In genomic region chr12:3885179-3886094, GRCh38 we compare ENCODE assay signal across 8 cellular contexts. TPM values are rescaled to one million over a fixed set of nuclear protein-coding genes. Genes with fewer than 3 reads are reported as not detected.
DNase-seq lines count a peak whose midpoint lies in the region; ATAC-seq and FAIRE-seq lines count a peak whose summit lies in the region.

No MANE protein-coding gene starts in this region.

- H3K27me3 ChIP-seq in muscle layer of duodenum (ENCODE audit: low read depth, low read length), result no peaks in the 10 kb centered on the region

- no peak for ATAC-seq in HG03342 (IDR thresholded peaks at IDR 0.05; ENCODE audit: unreplicated experiment)

- DNase-seq in NCI-H2227 (lab: John Stamatoyannopoulos, UW; ENCODE audit: unreplicated experiment) (peak; percentile 41), NCI-H2227 treated with DMSO at 0.1 percent for 48 hours (lab: John Stamatoyannopoulos, UW) (no peak), T-helper 9 cell (peak; percentile 16), cerebellar nuclear complex (lab: John Stamatoyannopoulos, UW) (no peak)
- DNase-seq in Jurkat, Clone E6-1 (ENCODE audit: low read depth, low spot score), result peak; percentile 42

- H3K9me3 ChIP-seq in muscle layer of duodenum (ENCODE audit: control insufficient read depth in 1 of 2, low read length in 2 of 2), result no peaks in the 10 kb centered on the region

- FAIRE-seq in endometrium (lab: Jason Lieb, UNC), result peak; percentile 95

- H3K27ac ChIP-seq in muscle layer of duodenum (ENCODE audit: low read length), result peak overlapping the region; percentile 77

- no peaks in the 10 kb centered on the region for H3K36me3 ChIP-seq in muscle layer of duodenum (ENCODE audit: control insufficient read depth in 1 of 2, insufficient read depth in 2 of 2, low read length in 2 of 2)

- H3K4me3 ChIP-seq in Jurkat, Clone E6-1 (ENCODE audit: low read length), result no peak overlapping the region
- H3K4me3 ChIP-seq in muscle layer of duodenum (ENCODE audit: low read depth in 1 of 2, low read length in 2 of 2), result peak overlapping the region; percentile 53 to 65

- H3K4me1 ChIP-seq in muscle layer of duodenum (ENCODE audit: control insufficient read depth in 1 of 2, insufficient read depth in 2 of 2, low read length in 2 of 2), result no peaks in the 10 kb centered on the region

RNA-seq across cellular contexts. Expression of gene PARP11, which starts 12.2 kb away (rescaled TPM):
- 10.3 TPM for polyA plus RNA-seq in Jurkat, Clone E6-1 (2012; ENCODE audit: insufficient read depth, insufficient read length)

Comparison
In these comparisons a context has a peak if more than half of its experiments do, and no peak if none do; other contexts are left out.
1. DNase-seq: peak in NCI-H2227 (single experiment), Jurkat, Clone E6-1 (single experiment) and T-helper 9 cell (single experiment); none in NCI-H2227 treated with DMSO at 0.1 percent for 48 hours (single experiment) and cerebellar nuclear complex (0 of 2).